ENCODE assay signal across 14 cellular contexts in genomic region chr10:51867956-51868355, GRCh38.
DNase-seq lines count a peak whose midpoint lies in the region; ATAC-seq and TF ChIP-seq lines count a peak whose summit lies in the region.
"Had no signal": no experiment of that assay in that cellular context is flagged by ENCODE, and none has a peak within 500 bp of the region (broad histone marks: within the 10 kb centered on the region; RNA-seq: fewer than 3 reads in every experiment).

No MANE protein-coding gene starts in this region.

- no peak overlapping the region for H3K56ac ChIP-seq in IMR-90 (ENCODE audit: extremely low read depth, insufficient read depth, low read length)

- H3K23ac ChIP-seq in IMR-90 (ENCODE audit: low read depth, low read length) = no peak overlapping the region

- TF ChIP-seq CTCF in AG09309 (IDR thresholded peaks at IDR 0.05; ENCODE audit: control insufficient read depth, insufficient read depth, low read depth, low read length, missing control alignments) (no peak), IMR-90 (conservative IDR thresholded peaks at IDR 0.05; ENCODE audit: low read depth, low read length) (no peak), kidney epithelial cell (IDR thresholded peaks at IDR 0.05; ENCODE audit: insufficient read depth, low read length, poor library complexity, severe bottlenecking) (no peak)

- POLR2A ChIA-PET in IMR-90 (lab: Charles Lee; ENCODE audit: unreplicated experiment) = no interaction called here

- TF ChIP-seq RAD21 in IMR-90 (IDR thresholded peaks at IDR 0.05; ENCODE audit: low read length) = peak; percentile 22

- no peak overlapping the region for H2AFZ ChIP-seq in IMR-90 (replicated peaks; ENCODE audit: low read length, poor library complexity)

- H3K4me2 ChIP-seq in IMR-90 (ENCODE audit: low read depth, low read length) = peak overlapping the region; percentile 78

- in situ Hi-C loops in IMR-90 (cut with MboI; ENCODE audit: low sequenced_read_pairs) = no loop called here

- peak overlapping the region; percentile 26; the same call in 1 of the 2 replicates for H4K91ac ChIP-seq in IMR-90 (ENCODE audit: insufficient read depth, low read depth, low read length)

- H3K27me3 ChIP-seq in IMR-90 (ENCODE audit: control insufficient read depth, insufficient read depth, low read length) (no peaks in the 10 kb centered on the region), kidney epithelial cell (ENCODE audit: control insufficient read depth, insufficient read depth, low read length) (no peaks in the 10 kb centered on the region)

- peak overlapping the region; percentile 11; the same call in 1 of the 2 replicates for H3K18ac ChIP-seq in IMR-90 (ENCODE audit: low read depth, low read length)

- no peaks in the 10 kb centered on the region for H4K20me1 ChIP-seq in IMR-90 (ENCODE audit: insufficient read depth, low read length)

- H3K9me3 ChIP-seq in IMR-90 (ENCODE audit: control insufficient read depth, insufficient read depth, low read length) = no peaks in the 10 kb centered on the region

- H3K36me3 ChIP-seq in IMR-90 (ENCODE audit: control insufficient read depth, insufficient read depth, low read length) (no peaks in the 10 kb centered on the region), kidney epithelial cell (ENCODE audit: control insufficient read depth, insufficient read depth, low read length) (no peaks in the 10 kb centered on the region)

- H3K9me1 ChIP-seq in IMR-90 (ENCODE audit: insufficient read depth, low read length) = no peaks in the 10 kb centered on the region

- no TSS peak for BruUV-seq in IMR-90 (replicated peaks; lab: Mats Ljungman, UMichigan)

- CTCF ChIA-PET in IMR-90 (lab: Yijun Ruan, JAX) = interaction anchor here (1.0 kb wide), 1 partner anchor 92 kb away, joined by 6 read pairs; no protein-coding TSS in a partner anchor

- H3K4me3 ChIP-seq in AG09309 (ENCODE audit: control insufficient read depth, low read depth, low read length) (no peak overlapping the region), IMR-90 (ENCODE audit: insufficient read depth, low read depth, low read length) (peak overlapping the region; percentile 29; the same call in 1 of the 2 replicates), kidney epithelial cell (ENCODE audit: low read depth, low read length) (no peak overlapping the region)

- H2BK20ac ChIP-seq in IMR-90 (ENCODE audit: low read depth, low read length) = peak overlapping the region; percentile 53; the same call in 1 of the 2 replicates

- peak overlapping the region; percentile 37; the same call in 2 of the 3 replicates for H2BK15ac ChIP-seq in IMR-90 (ENCODE audit: low read depth, low read length)

- peak; percentile 97 for ATAC-seq in IMR-90 (ENCODE audit: low read depth)
- no peak for ATAC-seq in GM21717 (IDR thresholded peaks at IDR 0.05; ENCODE audit: unreplicated experiment)
- ATAC-seq in GM21390 (IDR thresholded peaks at IDR 0.05; ENCODE audit: unreplicated experiment) = no peak

- peaks cover 0 to 3% of the 10 kb centered on the region in 2 experiments; a peak in 2 of 4 replicates for H3K79me1 ChIP-seq in IMR-90 (ENCODE audit: low read depth in 1 of 2, low read length in 2 of 2)

- H4K8ac ChIP-seq in IMR-90 (ENCODE audit: low read depth in 2 of 2, low read length in 2 of 2) = peak overlapping the region in 1 of 2 experiments; percentile 47; a peak in 1 of 4 replicates

- intact Hi-C loops in IMR-90 (cut with micrococcal nuclease) = no loop called here

- peak overlapping the region; percentile 62 for H2BK5ac ChIP-seq in IMR-90 (ENCODE audit: low read depth, low read length, poor library complexity, severe bottlenecking)

- no peak overlapping the region for H2AK9ac ChIP-seq in IMR-90 (replicated peaks; ENCODE audit: low read depth, low read length, poor library complexity)

- H3K4ac ChIP-seq in IMR-90 (ENCODE audit: low read depth, low read length) = peak overlapping the region; percentile 38; the same call in 1 of the 2 replicates

- peak overlapping the region; percentile 33 for H2BK120ac ChIP-seq in IMR-90 (ENCODE audit: low read depth, low read length)

- WGBS in IMR-90 (ENCODE audit: extremely low coverage in 2 of 2, insufficient read length in 1 of 2), 2 experiments = 33% methylated on average over 3 of the region's 4 CpGs; no CpG with 5 or more reads in 1 of the 2 experiments

- H3K9ac ChIP-seq in IMR-90 (ENCODE audit: low read depth, low read length) = no peak overlapping the region

- no peak overlapping the region for H3K14ac ChIP-seq in IMR-90 (replicated peaks; ENCODE audit: low read depth, low read length)

- peak overlapping the region; percentile 43; the same call in 1 of the 2 replicates for H3K27ac ChIP-seq in IMR-90 (ENCODE audit: insufficient read depth, low read length)

- no peak overlapping the region for H4K5ac ChIP-seq in IMR-90 (ENCODE audit: low read depth, low read length)

- 0 out of 2 replicates have a peak overlapping the region, but pooled peaks have one; percentile 3 for H2AK5ac ChIP-seq in IMR-90 (ENCODE audit: low read depth, low read length)

- DNase-seq in AG09309 (ENCODE audit: low read depth) (peak; percentile 67), IMR-90 (peak; percentile 99), astrocyte of the hippocampus (ENCODE audit: low read depth, low spot score) (peak; percentile 59), kidney epithelial cell (ENCODE audit: low read depth) (peak; percentile 39), DMS79 (lab: John Stamatoyannopoulos, UW) (no peak), COLO829 (ENCODE audit: low spot score) (no peak)
- DNase-seq: activated B cell treated with CpG ODN at 0.5 μM for 24 hours; activated T-cell treated with anti-CD3 and anti-CD28 coated beads, Interleukin-2, amount 50 U/mL, for 1 hour; caudate nucleus; CD4-positive, CD25-positive, alpha-beta regulatory T cell; H9; left cardiac atrium had no signal

- H3K4me1 ChIP-seq in IMR-90 (ENCODE audit: control insufficient read depth, insufficient read depth, low read length) = peaks cover 3% of the 10 kb centered on the region; the same call in 1 of the 2 replicates

- no peak for TF ChIP-seq POLR2A in IMR-90 (IDR thresholded peaks at IDR 0.05; ENCODE audit: low read depth, low read length)

- dilution Hi-C loops in IMR-90 (cut with HindIII; ENCODE audit: low sequenced_read_pairs, unreplicated experiment) = no loop called here

TF ChIP-seq in IMR-90, 13 proteins besides CTCF, POLR2A, EP300 and RAD21:
- TF ChIP-seq CEBPB (IDR thresholded peaks at IDR 0.05; ENCODE audit: low read depth, low read length) (peak; percentile 85), BHLHE40 (IDR thresholded peaks at IDR 0.05; ENCODE audit: low read depth, low read length) (0 out of 2 replicates have a peak, but pooled peaks have one; percentile 19), FOS (IDR thresholded peaks at IDR 0.05; ENCODE audit: low read depth, low read length) (peak; percentile 99), SMC3 (IDR thresholded peaks at IDR 0.05; ENCODE audit: low read depth, low read length) (0 out of 2 replicates have a peak, but pooled peaks have one; percentile 2), ELK1 (IDR thresholded peaks at IDR 0.05; ENCODE audit: borderline replicate concordance, low read depth, low read length) (no peak), RCOR1 (IDR thresholded peaks at IDR 0.05; ENCODE audit: insufficient replicate concordance, low read length) (no peak), MXI1 (IDR thresholded peaks at IDR 0.05; ENCODE audit: borderline replicate concordance, low read depth, low read length) (peak; percentile 64; the same call in 1 of the 2 replicates), RFX5 (IDR thresholded peaks at IDR 0.05; ENCODE audit: low read depth, low read length) (no peak)

Comparison
In these comparisons a context has a peak if more than half of its experiments do, and no peak if none do; other contexts are left out.
1. DNase-seq: peak in AG09309 (single experiment), IMR-90 (single experiment), astrocyte of the hippocampus (single experiment) and kidney epithelial cell (single experiment); none in DMS79 (single experiment) and COLO829 (single experiment).